In the genomic region with DNA sequence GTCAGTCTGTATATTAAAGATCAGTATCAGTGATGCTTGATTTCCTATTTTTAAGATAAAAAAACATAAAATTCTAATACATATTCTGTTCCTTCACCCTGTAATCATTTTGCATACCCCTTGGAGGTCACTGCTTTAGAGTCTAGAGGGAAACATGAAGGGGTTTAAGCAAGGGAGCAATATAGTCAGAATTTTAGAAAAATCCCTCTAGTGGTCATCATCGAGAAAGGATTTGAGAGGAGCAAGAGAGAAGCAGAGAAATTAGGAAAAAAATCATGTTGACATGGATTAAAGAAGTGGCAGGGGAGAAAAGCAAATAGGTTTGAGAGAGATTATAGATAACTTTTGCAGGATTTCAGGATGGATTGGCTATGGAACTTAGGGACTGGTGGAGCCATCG, we compare ENCODE assay signal across 13 cellular contexts. TPM values are rescaled to one million over a fixed set of nuclear protein-coding genes. Genes with fewer than 3 reads are reported as not detected.
DNase-seq lines count a peak whose midpoint lies in the region; ATAC-seq, FAIRE-seq and TF ChIP-seq lines count a peak whose summit lies in the region.
"Had no signal": no experiment of that assay in that cellular context is flagged by ENCODE, and none has a peak within 500 bp of the region (broad histone marks: within the 10 kb centered on the region; RNA-seq: fewer than 3 reads in every experiment).

No MANE protein-coding gene starts in this region.

- no peak overlapping the region for H3K4me2 ChIP-seq in Karpas-422 (ENCODE audit: low read depth, low read length, poor library complexity, severe bottlenecking)

- DNase-seq in Caco-2 (no peak), Karpas-422 (peak; percentile 58), astrocyte of the spinal cord (ENCODE audit: low read depth, low spot score) (no peak), right lobe of liver (no peak), pancreas (no peak)
- DNase-seq: NK-92 treated with Interleukin-12 subunit alpha and Interleukin-12 subunit beta, amount 100 ng/mL, for 24 hours; stimulated activated CD4-positive, alpha-beta T cell treated with anti-CD3 and anti-CD28 coated beads, Interleukin-4, amount 100 ng/mL, for 1 hour; substantia nigra had no signal

- no peak for TF ChIP-seq POLR2A in right lobe of liver (IDR thresholded peaks at IDR 0.05)

- H3K4me1 ChIP-seq in Caco-2 (peaks cover 12% of the 10 kb centered on the region), Karpas-422 (ENCODE audit: low read length) (no peaks in the 10 kb centered on the region), right lobe of liver (peaks cover 0 to 25% (median 9%) of the 10 kb centered on the region in 4 donors), pancreas (no peaks in the 10 kb centered on the region)

- ATAC-seq in right lobe of liver (no peak), HG03457 (IDR thresholded peaks at IDR 0.05; ENCODE audit: unreplicated experiment) (no peak), pancreas (no peak), GM18861 (IDR thresholded peaks at IDR 0.05; ENCODE audit: unreplicated experiment) (no peak), HG03097 (IDR thresholded peaks at IDR 0.05; ENCODE audit: low FRiP score, unreplicated experiment) (no peak)

- H3K9me2 ChIP-seq in Karpas-422 (replicated peaks; ENCODE audit: insufficient read depth, low read length), result no peaks in the 10 kb centered on the region

- intact Hi-C loops in Caco-2 (cut with micrococcal nuclease; ENCODE audit: unreplicated experiment), result no loop called here
- intact Hi-C loops in right lobe of liver (cut with DNase I), result no loop called here
- intact Hi-C loops in pancreas (cut with DNase I), result no loop called here

- in situ Hi-C loops in astrocyte of the spinal cord (cut with HindIII; ENCODE audit: low sequenced_read_pairs), result no loop called here

- H3K36me3 ChIP-seq in Caco-2 (ENCODE audit: control insufficient read depth, insufficient read depth, low read length), result no peaks in the 10 kb centered on the region
- H3K36me3 ChIP-seq in Karpas-422 (ENCODE audit: insufficient read depth, low read length), result no peaks in the 10 kb centered on the region
- H3K36me3 ChIP-seq in right lobe of liver, result no peaks in the 10 kb centered on the region
- H3K36me3 ChIP-seq in pancreas, result no peaks in the 10 kb centered on the region

- no peaks in the 10 kb centered on the region for H3K27me3 Mint-ChIP-seq in Caco-2 (ENCODE audit: insufficient read depth, unreplicated experiment)
- H3K27me3 Mint-ChIP-seq: dendritic cell treated with granulocyte-macrophage colony-stimulating factor and Interleukin-4, amounts not matched to agents 40 ng/mL and 50 ng/mL, for 4 days had no signal

- no peaks in the 10 kb centered on the region for H3K27me3 ChIP-seq in Caco-2 (replicated peaks; ENCODE audit: control insufficient read depth, insufficient read depth, low read length)
- H3K27me3 ChIP-seq in Karpas-422 (ENCODE audit: low read length), result no peaks in the 10 kb centered on the region
- H3K27me3 ChIP-seq in right lobe of liver, result no peaks in the 10 kb centered on the region
- peaks cover 0 to 3% (median 0%) of the 10 kb centered on the region in 4 donors for H3K27me3 ChIP-seq in pancreas

- H3K36me3 Mint-ChIP-seq in Caco-2 (ENCODE audit: insufficient read depth, unreplicated experiment), result peaks cover 7% of the 10 kb centered on the region

- H3K9me3 Mint-ChIP-seq in Caco-2 (ENCODE audit: unreplicated experiment), result no peaks in the 10 kb centered on the region
- H3K9me3 Mint-ChIP-seq: dendritic cell treated with granulocyte-macrophage colony-stimulating factor and Interleukin-4, amounts not matched to agents 40 ng/mL and 50 ng/mL, for 4 days had no signal

- TF ChIP-seq CTCF in Caco-2 (IDR thresholded peaks at IDR 0.05; ENCODE audit: insufficient read depth in 1 of 2, low read depth in 1 of 2, low read length in 1 of 2, severe bottlenecking in 1 of 2, unreplicated experiment in 1 of 2) (peak; percentile 17 to 19), astrocyte of the spinal cord (IDR thresholded peaks at IDR 0.05; ENCODE audit: low read depth, low read length) (peak; percentile 38), right lobe of liver (IDR thresholded peaks at IDR 0.05) (peak; percentile 26 to 48 (median 34)), pancreas (IDR thresholded peaks at IDR 0.05) (peak in 2 of 4 donors; percentile 5 to 19)

- H3K4me1 Mint-ChIP-seq in Caco-2 (ENCODE audit: low read depth, unreplicated experiment), result peaks cover 7% of the 10 kb centered on the region

- no peak overlapping the region for H2AFZ ChIP-seq in Karpas-422 (ENCODE audit: low read length)

- no peaks in the 10 kb centered on the region for H4K20me1 ChIP-seq in Karpas-422 (ENCODE audit: insufficient read depth, low read depth, low read length)

- no peak overlapping the region for H3K9ac ChIP-seq in Karpas-422 (ENCODE audit: low read length)

- H3K9me3 ChIP-seq in Caco-2 (no peaks in the 10 kb centered on the region), Karpas-422 (ENCODE audit: low read length) (no peaks in the 10 kb centered on the region; the same call in 1 of the 2 replicates), right lobe of liver (no peaks in the 10 kb centered on the region), pancreas (no peaks in the 10 kb centered on the region)

- POLR2A ChIA-PET in Caco-2 (lab: Charles Lee), result no interaction called here

- CTCF ChIA-PET in Caco-2 (lab: Charles Lee), result no interaction called here

- WGBS in right lobe of liver (ENCODE audit: insufficient coverage, low coverage, low lambda C conversion rate, missing lambda C conversion rate), result 18% methylated on average over 2 of the region's 2 CpGs
- 21 to 35% methylated on average over 2 of the region's 2 CpGs for WGBS in pancreas, 2 donors

- no peak for FAIRE-seq in pancreas (lab: Jason Lieb, UNC)
- FAIRE-seq: TTC549 had no signal

- H3K27ac Mint-ChIP-seq in Caco-2 (ENCODE audit: unreplicated experiment), result no peak overlapping the region
- H3K27ac Mint-ChIP-seq: dendritic cell treated with granulocyte-macrophage colony-stimulating factor and Interleukin-4, amounts not matched to agents 40 ng/mL and 50 ng/mL, for 4 days had no signal

- H3K4me3 ChIP-seq in Caco-2 (ENCODE audit: low read depth, low read length) (no peak overlapping the region), Karpas-422 (ENCODE audit: low read length) (no peak overlapping the region), astrocyte of the spinal cord (ENCODE audit: low read depth, low read length) (no peak overlapping the region), right lobe of liver (no peak overlapping the region), pancreas (no peak overlapping the region)

- H3K27ac ChIP-seq in Karpas-422 (ENCODE audit: low read length), result no peak overlapping the region
- no peak overlapping the region for H3K27ac ChIP-seq in right lobe of liver
- H3K27ac ChIP-seq in pancreas, result no peak overlapping the region

- no peak overlapping the region for H3K4me3 Mint-ChIP-seq in Caco-2 (ENCODE audit: unreplicated experiment)
- H3K4me3 Mint-ChIP-seq: dendritic cell treated with granulocyte-macrophage colony-stimulating factor and Interleukin-4, amounts not matched to agents 40 ng/mL and 50 ng/mL, for 4 days had no signal

- H3K79me2 ChIP-seq in Karpas-422 (ENCODE audit: low read length), result no peaks in the 10 kb centered on the region

- no TSS peak for BruUV-seq in Caco-2 (replicated peaks; lab: Mats Ljungman, UMichigan)

RNA-seq across cellular contexts. Expression of a gene that starts 11.1 kb away (rescaled TPM):
- total RNA-seq in Caco-2 (2022) (17.0 and 19.6 TPM in 2 replicates), right lobe of liver (10 to 100 TPM in 2 of 6 experiments, 1 to 10 TPM in 4; 4.9 to 12.5 (median 8.6) TPM), pancreas (1 to 10 TPM; 3.5 to 8.6 (median 5.8) TPM)
- total RNA-seq in Karpas-422 (2014; rRNA removed; shearing (Covaris generic); ENCODE audit: low replicate concordance), result 10.8 and 11.8 TPM in 2 replicates
- polyA plus RNA-seq in pancreas, result 1 to 10 TPM; 4.5 to 8.0 TPM

RNA-seq across cellular contexts. Expression of a gene that starts 17.3 kb away (rescaled TPM):
- 0.21 TPM in 1 of 2 replicates, not detected in the other for total RNA-seq in Caco-2 (2022)
- total RNA-seq in Karpas-422 (2014; rRNA removed; shearing (Covaris generic); ENCODE audit: low replicate concordance), result 0.22 and 0.25 TPM in 2 replicates
- 10 to 100 TPM in 4 of 6 experiments, 1 to 10 TPM in 2; 3.8 to 21.8 (median 16.7) TPM for total RNA-seq in right lobe of liver
- 1 to 10 TPM in 2 of 6 donors, under 1 TPM in 4; 0.22 to 1.2 (median 0.81) TPM for total RNA-seq in pancreas
- 1 to 10 TPM; 1.4 to 3.7 TPM for polyA plus RNA-seq in pancreas

RNA-seq across cellular contexts. Expression of a gene that starts 19.5 kb away (rescaled TPM):
- total RNA-seq in Caco-2 (2022) (not detected in 2 replicates), right lobe of liver (1 to 10 TPM in 4 of 6 experiments, under 1 TPM in 1, not detected in 1; 0.16 to 8.3 (median 2.7) TPM), pancreas (under 1 TPM; 0.14 to 0.97 (median 0.30) TPM)
- total RNA-seq in Karpas-422 (2014; rRNA removed; shearing (Covaris generic); ENCODE audit: low replicate concordance), result not detected in 2 replicates
- under 1 TPM; 0.15 to 0.70 TPM for polyA plus RNA-seq in pancreas
